Comparison of ENCODE assay signal across 10 cellular contexts in the genomic region with DNA sequence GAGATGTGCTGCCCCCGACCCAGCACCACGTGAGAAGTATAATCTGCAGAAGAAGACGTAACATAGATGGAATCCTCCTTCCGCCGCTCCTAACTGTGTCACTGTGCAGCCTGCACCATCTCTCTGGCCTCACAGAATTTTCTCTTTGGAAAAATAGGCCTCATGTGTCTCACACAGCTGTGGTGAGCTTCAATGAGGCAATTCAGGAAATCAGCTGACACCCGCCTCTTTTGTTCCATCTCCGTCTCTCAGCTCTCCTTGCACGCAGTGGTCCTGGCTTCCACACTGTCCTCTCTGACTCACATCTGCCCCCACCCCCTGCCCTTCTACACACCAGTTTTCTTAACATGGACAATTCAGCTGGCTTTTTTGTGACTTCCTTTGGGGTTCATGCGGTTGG. TPM values are rescaled to one million over a fixed set of nuclear protein-coding genes. Genes with fewer than 3 reads are reported as not detected.
DNase-seq lines count a peak whose midpoint lies in the region; ATAC-seq and TF ChIP-seq lines count a peak whose summit lies in the region.
"Had no signal": no experiment of that assay in that cellular context is flagged by ENCODE, and none has a peak within 500 bp of the region (broad histone marks: within the 10 kb centered on the region; RNA-seq: fewer than 3 reads in every experiment).

No MANE protein-coding gene starts in this region.

- H3K4me1 Mint-ChIP-seq in activated naive CD4-positive, alpha-beta T cell treated with anti-CD3 and anti-CD28 coated beads for 36 hours (ENCODE audit: low read depth), result no peaks in the 10 kb centered on the region
- H3K4me1 Mint-ChIP-seq: central memory CD8-positive, alpha-beta T cell had no signal

- H3K9me3 ChIP-seq in tibial nerve, result no peaks in the 10 kb centered on the region

- TF ChIP-seq POLR2A in tibial nerve (IDR thresholded peaks at IDR 0.05), result no peak

- TF ChIP-seq EP300 in tibial nerve (IDR thresholded peaks at IDR 0.05), result peak in 1 of 2 donors; percentile 33

- DNase-seq in activated naive CD4-positive, alpha-beta T cell treated with Interleukin-2 at 50 U/mL for 16 hours, result peak; percentile 29
- DNase-seq in activated naive CD4-positive, alpha-beta T cell treated with anti-CD3 and anti-CD28 coated beads for 36 hours, result no peak
- DNase-seq in central memory CD4-positive, alpha-beta T cell, result peak; percentile 9
- DNase-seq in lung microvascular endothelial cell (ENCODE audit: low read depth in 2 of 2), result peak; percentile 39 to 48
- DNase-seq in tibial nerve (ENCODE audit: low spot score in 2 of 2), result peak; percentile 22 to 49
- DNase-seq in SIG-M5 (lab: John Stamatoyannopoulos, UW), result no peak
- DNase-seq in NCI-H2171 (lab: John Stamatoyannopoulos, UW), result no peak
- DNase-seq: CD4-positive, CD25-positive, alpha-beta regulatory T cell had no signal

- no peak for TF ChIP-seq CTCF in tibial nerve (IDR thresholded peaks at IDR 0.05)

- H3K27me3 ChIP-seq in tibial nerve, result no peaks in the 10 kb centered on the region

- WGBS in tibial nerve, 2 donors, result 33 to 50% methylated on average over 9 of the region's 9 CpGs

- peaks cover 8% of the 10 kb centered on the region for H3K27me3 Mint-ChIP-seq in activated naive CD4-positive, alpha-beta T cell treated with anti-CD3 and anti-CD28 coated beads for 36 hours (ENCODE audit: low read depth)
- H3K27me3 Mint-ChIP-seq: central memory CD8-positive, alpha-beta T cell had no signal

- intact Hi-C loops in activated naive CD4-positive, alpha-beta T cell treated with anti-CD3 and anti-CD28 coated beads for 36 hours (cut with micrococcal nuclease), result no loop called here

- no peak overlapping the region for H3K4me3 ChIP-seq in tibial nerve

- CTCF ChIA-PET in activated naive CD4-positive, alpha-beta T cell treated with anti-CD3 and anti-CD28 coated beads for 36 hours (lab: Charles Lee), result no interaction called here

- no peaks in the 10 kb centered on the region for H3K36me3 Mint-ChIP-seq in activated naive CD4-positive, alpha-beta T cell treated with anti-CD3 and anti-CD28 coated beads for 36 hours (ENCODE audit: low read depth)
- H3K36me3 Mint-ChIP-seq: CD4-positive, CD25-positive, alpha-beta regulatory T cell had no signal

- H3K4me1 ChIP-seq in tibial nerve, result peaks cover 0 to 9% (median 0%) of the 10 kb centered on the region in 4 donors

- no peak overlapping the region for H3K27ac Mint-ChIP-seq in activated naive CD4-positive, alpha-beta T cell treated with anti-CD3 and anti-CD28 coated beads for 36 hours
- H3K27ac Mint-ChIP-seq: CD4-positive, CD25-positive, alpha-beta regulatory T cell had no signal

- no peak for ATAC-seq in HG02759 (IDR thresholded peaks at IDR 0.05; ENCODE audit: unreplicated experiment)

- no peak overlapping the region for H3K4me3 Mint-ChIP-seq in activated naive CD4-positive, alpha-beta T cell treated with anti-CD3 and anti-CD28 coated beads for 36 hours
- H3K4me3 Mint-ChIP-seq: CD4-positive, CD25-positive, alpha-beta regulatory T cell; central memory CD8-positive, alpha-beta T cell had no signal

- no peak overlapping the region for H3K27ac ChIP-seq in tibial nerve

- H3K36me3 ChIP-seq in tibial nerve, result no peaks in the 10 kb centered on the region

- H3K9me3 Mint-ChIP-seq in activated naive CD4-positive, alpha-beta T cell treated with anti-CD3 and anti-CD28 coated beads for 36 hours, result peaks cover 1% of the 10 kb centered on the region
- H3K9me3 Mint-ChIP-seq: CD4-positive, CD25-positive, alpha-beta regulatory T cell had no signal

RNA-seq across cellular contexts. Expression of gene C10orf90, which starts 7.2 kb away (rescaled TPM):
- not detected for total RNA-seq in activated naive CD4-positive, alpha-beta T cell treated with anti-CD3 and anti-CD28 coated beads for 36 hours
- total RNA-seq in lung microvascular endothelial cell (not detected in 2 replicates), tibial nerve (not detected)
- total RNA-seq: CD4-positive, CD25-positive, alpha-beta regulatory T cell had no signal

Comparison
In these comparisons a context has a peak if more than half of its experiments do, and no peak if none do; other contexts are left out.
1. DNase-seq: peak in activated naive CD4-positive, alpha-beta T cell treated with Interleukin-2 at 50 U/mL for 16 hours (single experiment), central memory CD4-positive, alpha-beta T cell (single experiment), lung microvascular endothelial cell (2 of 2) and tibial nerve (2 of 2); none in activated naive CD4-positive, alpha-beta T cell treated with anti-CD3 and anti-CD28 coated beads for 36 hours (single experiment), SIG-M5 (single experiment) and NCI-H2171 (single experiment).